ENCODE assay signal across 8 cellular contexts in genomic region chr7:111741811-111742240, GRCh38.
A peak's percentile ranks its signal among the peaks of the same experiment; 100 is the strongest.
DNase-seq lines count a peak whose midpoint lies in the region; ATAC-seq and TF ChIP-seq lines count a peak whose summit lies in the region.

No MANE protein-coding gene starts in this region.

- H2AFZ ChIP-seq in GM23338 (no peak overlapping the region), KMS-11 (ENCODE audit: low read depth) (no peak overlapping the region)

- H3K79me2 ChIP-seq in GM23338 (replicated peaks; ENCODE audit: insufficient read depth) (no peaks in the 10 kb centered on the region), KMS-11 (ENCODE audit: insufficient read depth, low read depth) (no peaks in the 10 kb centered on the region)

- H4K20me1 ChIP-seq in GM23338 (replicated peaks; ENCODE audit: insufficient read depth) (no peaks in the 10 kb centered on the region), KMS-11 (ENCODE audit: insufficient read depth) (no peaks in the 10 kb centered on the region)

- peaks cover 4% of the 10 kb centered on the region; the same call in 2 of the 3 replicates for H3K9me3 Mint-ChIP-seq in GM23338
- H3K9me3 Mint-ChIP-seq in brain: no peaks in the 10 kb centered on the region

- ATAC-seq in GM23338: peak; percentile 84

- peak; percentile 70 for DNase-seq in activated effector memory CD4-positive, alpha-beta T cell treated with anti-CD3 and anti-CD28 coated beads, Interleukin-2, amount 50 U/mL, for 16 hours
- no peak for DNase-seq in activated effector memory CD4-positive, alpha-beta T cell treated with Interleukin-2 at 50 U/mL for 16 hours
- DNase-seq in GM23338 (ENCODE audit: low spot score): peak; percentile 92
- peak; percentile 58 for DNase-seq in OCI-M2 (lab: John Stamatoyannopoulos, UW; ENCODE audit: unreplicated experiment)
- peak; percentile 87 for DNase-seq in inferior parietal cortex (ENCODE audit: extremely low spot score)
- DNase-seq in stimulated activated CD4-positive, alpha-beta T cell treated with anti-CD3 and anti-CD28 coated beads, Interleukin-4, amount 100 ng/mL, for 1 hour: peak; percentile 27

- H3F3A ChIP-seq in GM23338 (replicated peaks; ENCODE audit: low read depth): 0 out of 2 replicates have a peak, but pooled peaks cover 8% of the 10 kb centered on the region

- TF ChIP-seq CTCF in GM23338 (conservative IDR thresholded peaks at IDR 0.05; ENCODE audit: low read depth in 2 of 2): peak; percentile 79 to 85
- peak; percentile 84 for TF ChIP-seq CTCF in KMS-11 (conservative IDR thresholded peaks at IDR 0.05; ENCODE audit: low read depth, low read length)
- peak; percentile 79 to 86 for TF ChIP-seq CTCF in brain (conservative IDR thresholded peaks at IDR 0.05)

- H3K4me2 ChIP-seq in GM23338 (no peak overlapping the region), KMS-11 (no peak overlapping the region)

- H3K4me3 Mint-ChIP-seq in GM23338 (no peak overlapping the region), brain (no peak overlapping the region)

- H3K27ac Mint-ChIP-seq in GM23338: no peak overlapping the region
- H3K27ac Mint-ChIP-seq in brain: peak overlapping the region in 2 of 5 experiments; percentile 24 to 68

- peaks cover 13% of the 10 kb centered on the region for H3K27me3 Mint-ChIP-seq in GM23338 (ENCODE audit: insufficient read depth, low read depth, poor library complexity)
- peaks cover 6% of the 10 kb centered on the region for H3K27me3 Mint-ChIP-seq in brain

- H3K36me3 ChIP-seq in GM23338 (ENCODE audit: insufficient read depth) (0 out of 2 replicates have a peak, but pooled peaks cover 6% of the 10 kb centered on the region), KMS-11 (ENCODE audit: insufficient read depth) (no peaks in the 10 kb centered on the region)

- H3K4me1 ChIP-seq in GM23338 (ENCODE audit: insufficient read depth) (peaks cover 14% of the 10 kb centered on the region; the same call in 1 of the 2 replicates), KMS-11 (ENCODE audit: low read depth, poor library complexity, severe bottlenecking) (no peaks in the 10 kb centered on the region)

- H3K9me2 ChIP-seq in GM23338 (ENCODE audit: insufficient read depth): peaks cover 4% of the 10 kb centered on the region; the same call in 1 of the 2 replicates

- H3K27me3 ChIP-seq in GM23338 (ENCODE audit: insufficient read depth) (no peaks in the 10 kb centered on the region), KMS-11 (ENCODE audit: insufficient read depth, low read depth) (no peaks in the 10 kb centered on the region)

- no peak overlapping the region for H3K9ac ChIP-seq in KMS-11

- H3K27ac ChIP-seq in GM23338 (ENCODE audit: low read depth): no peak overlapping the region
- no peak overlapping the region for H3K27ac ChIP-seq in KMS-11

- H3K4me3 ChIP-seq in GM23338 (no peak overlapping the region), KMS-11 (IDR thresholded peaks at IDR 0.05; ENCODE audit: insufficient read depth, low read depth, low read length) (no peak overlapping the region)

- H3K4me1 Mint-ChIP-seq in GM23338 (peaks cover 12% of the 10 kb centered on the region), brain (peaks cover 9% of the 10 kb centered on the region)

- H3K36me3 Mint-ChIP-seq in GM23338 (ENCODE audit: low read depth) (peaks cover 34% of the 10 kb centered on the region), brain (peaks cover 21% of the 10 kb centered on the region)

TF ChIP-seq in GM23338, 12 proteins besides CTCF, POLR2A, EP300 and RAD21:
- no peak for TF ChIP-seq ZNF331 (CRISPR knock-in tag; IDR thresholded peaks at IDR 0.05; ENCODE audit: low read depth)
